In the genomic region with DNA sequence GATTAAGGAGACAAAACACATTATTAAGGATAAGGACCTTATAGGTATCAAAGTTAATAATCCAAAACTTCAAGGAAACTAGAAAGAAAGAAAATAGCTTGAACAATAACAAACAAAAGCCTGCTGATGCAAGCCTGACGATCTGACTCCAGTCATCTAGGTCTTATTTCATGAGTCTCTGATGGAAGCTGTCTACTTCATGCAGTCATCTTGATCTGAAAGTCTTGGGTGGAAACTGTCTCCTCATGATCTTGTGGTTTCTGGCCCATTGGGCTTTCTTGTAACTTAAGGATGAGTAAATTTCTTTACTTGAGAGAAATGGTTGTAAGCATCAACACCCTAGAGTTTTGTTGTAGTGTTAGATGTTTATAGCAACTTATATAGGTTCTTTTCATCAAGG, we compare ENCODE assay signal across 17 cellular contexts. TPM values are rescaled to one million over a fixed set of nuclear protein-coding genes. Genes with fewer than 3 reads are reported as not detected.
DNase-seq lines count a peak whose midpoint lies in the region; ATAC-seq lines count a peak whose summit lies in the region.
"Had no signal": no experiment of that assay in that cellular context is flagged by ENCODE, and none has a peak within 500 bp of the region (broad histone marks: within the 10 kb centered on the region; RNA-seq: fewer than 3 reads in every experiment).

No MANE protein-coding gene starts in this region.

- ATAC-seq in GM21367 (IDR thresholded peaks at IDR 0.05; ENCODE audit: unreplicated experiment), result peak; percentile 46
- peak; percentile 34 for ATAC-seq in HG03108 (IDR thresholded peaks at IDR 0.05; ENCODE audit: unreplicated experiment)
- ATAC-seq in stimulated activated memory B cell treated with anti-CD40 and anti-IgM and Interleukin-4, amounts not matched to agents 10 μg/mL and 1 μg/mL and 100 μg/mL, for 72 hours, result peak; percentile 54
- ATAC-seq: left colon had no signal

- H3K36me3 Mint-ChIP-seq in activated naive CD4-positive, alpha-beta T cell treated with anti-CD3 and anti-CD28 coated beads for 36 hours (ENCODE audit: low read depth), result no peaks in the 10 kb centered on the region
- no peaks in the 10 kb centered on the region for H3K36me3 Mint-ChIP-seq in stimulated activated memory B cell treated with anti-CD40 and anti-IgM and Interleukin-4, amounts not matched to agents 10 μg/mL and 1 μg/mL and 100 μg/mL, for 72 hours

- no peak overlapping the region for H3K27ac Mint-ChIP-seq in activated naive CD4-positive, alpha-beta T cell treated with anti-CD3 and anti-CD28 coated beads for 36 hours
- H3K27ac Mint-ChIP-seq in stimulated activated memory B cell treated with anti-CD40 and anti-IgM and Interleukin-4, amounts not matched to agents 10 μg/mL and 1 μg/mL and 100 μg/mL, for 72 hours, result peak overlapping the region; percentile 19
- H3K27ac Mint-ChIP-seq: activated CD4-positive, alpha-beta T cell treated with anti-CD3 and anti-CD28 coated beads, Interleukin-2, amount 10 ng/mL, durations not matched to agents 7 days and 5 days; T-helper 1 cell treated with Interleukin-12 subunit alpha and Interleukin-12 subunit beta and Interleukin-4 antibody, amounts not matched to agents 30 μg/mL and 1 μg/mL, for 36 hours had no signal

- DNase-seq in activated naive CD4-positive, alpha-beta T cell treated with anti-CD3 and anti-CD28 coated beads for 36 hours, result peak; percentile 28
- no peak for DNase-seq in activated naive CD4-positive, alpha-beta T cell treated with anti-CD3 and anti-CD28 coated beads, Interleukin-2, amount 50 U/mL, for 16 hours
- DNase-seq in T1000 (lab: John Stamatoyannopoulos, UW) (no peak), NCI-H1092 treated with DMSO at 0.1 percent for 48 hours (lab: John Stamatoyannopoulos, UW) (no peak), DMS 273 (lab: John Stamatoyannopoulos, UW; ENCODE audit: unreplicated experiment) (no peak)
- DNase-seq: activated CD4-positive, alpha-beta T cell treated with anti-CD3 and anti-CD28 coated beads, Interleukin-2, amount 10 ng/mL, durations not matched to agents 7 days and 5 days; brain microvascular endothelial cell; COR-L47; GDM1; hippocampal formation; left colon; NCI-H2081 treated with DMSO at 0.1 percent for 48 hours; posterior cingulate gyrus had no signal

- H3K4me3 Mint-ChIP-seq in activated naive CD4-positive, alpha-beta T cell treated with anti-CD3 and anti-CD28 coated beads for 36 hours, result no peak overlapping the region
- H3K4me3 Mint-ChIP-seq in stimulated activated memory B cell treated with anti-CD40 and anti-IgM and Interleukin-4, amounts not matched to agents 10 μg/mL and 1 μg/mL and 100 μg/mL, for 72 hours, result no peak overlapping the region
- H3K4me3 Mint-ChIP-seq: activated CD4-positive, alpha-beta T cell treated with anti-CD3 and anti-CD28 coated beads, Interleukin-2, amount 10 ng/mL, durations not matched to agents 7 days and 5 days; T-helper 1 cell treated with Interleukin-12 subunit alpha and Interleukin-12 subunit beta and Interleukin-4 antibody, amounts not matched to agents 30 μg/mL and 1 μg/mL, for 36 hours had no signal

- no peaks in the 10 kb centered on the region for H3K27me3 Mint-ChIP-seq in activated naive CD4-positive, alpha-beta T cell treated with anti-CD3 and anti-CD28 coated beads for 36 hours (ENCODE audit: low read depth)
- H3K27me3 Mint-ChIP-seq in stimulated activated memory B cell treated with anti-CD40 and anti-IgM and Interleukin-4, amounts not matched to agents 10 μg/mL and 1 μg/mL and 100 μg/mL, for 72 hours, result no peaks in the 10 kb centered on the region
- H3K27me3 Mint-ChIP-seq: activated CD4-positive, alpha-beta T cell treated with anti-CD3 and anti-CD28 coated beads, Interleukin-2, amount 10 ng/mL, durations not matched to agents 7 days and 5 days had no signal

- CTCF ChIA-PET in activated naive CD4-positive, alpha-beta T cell treated with anti-CD3 and anti-CD28 coated beads for 36 hours (lab: Charles Lee), result interaction anchor here (1.0 to 2.8 kb wide), 3 partner anchors 9 to 20 kb away, joined by 3 to 7 read pairs (median 5); partner anchors contain the start of gene PSIP1

- H3K4me1 Mint-ChIP-seq in activated naive CD4-positive, alpha-beta T cell treated with anti-CD3 and anti-CD28 coated beads for 36 hours (ENCODE audit: low read depth), result peaks cover 11% of the 10 kb centered on the region
- peaks cover 18% of the 10 kb centered on the region for H3K4me1 Mint-ChIP-seq in stimulated activated memory B cell treated with anti-CD40 and anti-IgM and Interleukin-4, amounts not matched to agents 10 μg/mL and 1 μg/mL and 100 μg/mL, for 72 hours

- H3K9me3 Mint-ChIP-seq in activated naive CD4-positive, alpha-beta T cell treated with anti-CD3 and anti-CD28 coated beads for 36 hours, result no peaks in the 10 kb centered on the region
- no peaks in the 10 kb centered on the region for H3K9me3 Mint-ChIP-seq in stimulated activated memory B cell treated with anti-CD40 and anti-IgM and Interleukin-4, amounts not matched to agents 10 μg/mL and 1 μg/mL and 100 μg/mL, for 72 hours
- H3K9me3 Mint-ChIP-seq: activated CD4-positive, alpha-beta T cell treated with anti-CD3 and anti-CD28 coated beads, Interleukin-2, amount 10 ng/mL, durations not matched to agents 7 days and 5 days; T-helper 1 cell treated with Interleukin-12 subunit alpha and Interleukin-12 subunit beta and Interleukin-4 antibody, amounts not matched to agents 30 μg/mL and 1 μg/mL, for 36 hours had no signal

- intact Hi-C loops in activated naive CD4-positive, alpha-beta T cell treated with anti-CD3 and anti-CD28 coated beads for 36 hours (cut with micrococcal nuclease), result loop anchor here (5.0 kb wide), 1 partner anchor 234 kb away; no protein-coding TSS in a partner anchor

RNA-seq across cellular contexts. Expression of gene PSIP1, which starts 20.6 kb away (rescaled TPM):
- total RNA-seq in activated naive CD4-positive, alpha-beta T cell treated with anti-CD3 and anti-CD28 coated beads for 36 hours, result 100 to 1,000 TPM; 161 to 164 TPM

RNA-seq across cellular contexts. Expression of gene CCDC171, which starts 21.5 kb away (rescaled TPM):
- total RNA-seq in activated naive CD4-positive, alpha-beta T cell treated with anti-CD3 and anti-CD28 coated beads for 36 hours, result 1 to 10 TPM; 2.0 to 2.7 TPM
